In genomic region chr9:109358968-109359603, GRCh38 we compare ENCODE assay signal across 1 cellular context. TPM values are rescaled to one million over a fixed set of nuclear protein-coding genes. Genes with fewer than 3 reads are reported as not detected.
"Had no signal": no experiment of that assay in that cellular context is flagged by ENCODE, and none has a peak within 500 bp of the region (broad histone marks: within the 10 kb centered on the region; RNA-seq: fewer than 3 reads in every experiment).

No MANE protein-coding gene starts in this region.

RNA-seq across cellular contexts. Expression of gene EPB41L4B, which starts 38.2 kb away (rescaled TPM):
- polyA plus RNA-seq: immature natural killer cell had no signal
